ENCODE assay signal across 1 cellular context in the genomic region with DNA sequence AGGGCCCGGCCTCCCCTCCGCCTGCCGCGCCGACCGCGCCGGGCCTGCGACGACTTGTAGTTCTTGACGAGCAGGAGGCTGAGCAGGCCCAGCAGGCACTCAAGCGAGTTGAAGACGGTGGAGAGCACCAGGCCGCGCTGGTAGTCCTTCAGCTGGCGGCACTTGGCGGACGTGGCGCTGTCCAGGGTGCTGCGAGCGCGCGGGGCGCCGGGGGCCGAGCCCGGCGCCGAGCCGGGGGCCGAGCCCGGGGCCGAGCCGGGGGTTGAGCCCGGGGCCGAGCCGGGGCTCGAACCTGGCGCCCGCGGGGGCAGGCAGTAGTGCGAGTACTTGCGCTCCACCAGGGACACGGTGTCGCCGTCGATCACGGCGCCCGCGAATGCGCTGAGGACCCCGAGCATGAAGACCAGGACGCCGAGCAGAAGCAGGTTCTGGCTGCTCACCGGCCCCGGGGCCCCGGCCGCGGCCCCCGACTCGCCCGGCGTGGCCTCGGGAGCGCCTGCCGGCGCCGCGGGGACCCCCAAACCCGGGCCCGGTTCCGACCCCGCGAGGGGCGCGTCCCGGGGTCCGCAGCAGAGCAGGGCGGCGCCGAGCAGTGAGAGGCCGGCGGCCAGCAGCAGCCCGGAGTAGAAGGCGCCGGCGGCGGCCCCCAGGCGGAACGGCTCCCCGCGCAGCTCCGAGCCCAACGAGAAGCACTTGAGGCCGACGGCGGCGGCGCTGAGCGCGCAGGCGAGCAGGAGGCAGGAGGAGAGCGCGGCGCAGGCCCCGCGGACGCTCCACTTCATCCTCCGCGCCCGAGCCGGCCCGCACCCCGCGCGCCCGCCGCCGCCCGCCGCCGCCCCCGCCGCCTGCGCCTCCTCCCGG.
TF ChIP-seq lines count a peak whose summit lies in the region.

No MANE protein-coding gene starts in this region.

TF ChIP-seq in GM23338, 12 proteins besides CTCF, POLR2A, EP300 and RAD21 (continued from another document):
- TF ChIP-seq, protein P1, sequence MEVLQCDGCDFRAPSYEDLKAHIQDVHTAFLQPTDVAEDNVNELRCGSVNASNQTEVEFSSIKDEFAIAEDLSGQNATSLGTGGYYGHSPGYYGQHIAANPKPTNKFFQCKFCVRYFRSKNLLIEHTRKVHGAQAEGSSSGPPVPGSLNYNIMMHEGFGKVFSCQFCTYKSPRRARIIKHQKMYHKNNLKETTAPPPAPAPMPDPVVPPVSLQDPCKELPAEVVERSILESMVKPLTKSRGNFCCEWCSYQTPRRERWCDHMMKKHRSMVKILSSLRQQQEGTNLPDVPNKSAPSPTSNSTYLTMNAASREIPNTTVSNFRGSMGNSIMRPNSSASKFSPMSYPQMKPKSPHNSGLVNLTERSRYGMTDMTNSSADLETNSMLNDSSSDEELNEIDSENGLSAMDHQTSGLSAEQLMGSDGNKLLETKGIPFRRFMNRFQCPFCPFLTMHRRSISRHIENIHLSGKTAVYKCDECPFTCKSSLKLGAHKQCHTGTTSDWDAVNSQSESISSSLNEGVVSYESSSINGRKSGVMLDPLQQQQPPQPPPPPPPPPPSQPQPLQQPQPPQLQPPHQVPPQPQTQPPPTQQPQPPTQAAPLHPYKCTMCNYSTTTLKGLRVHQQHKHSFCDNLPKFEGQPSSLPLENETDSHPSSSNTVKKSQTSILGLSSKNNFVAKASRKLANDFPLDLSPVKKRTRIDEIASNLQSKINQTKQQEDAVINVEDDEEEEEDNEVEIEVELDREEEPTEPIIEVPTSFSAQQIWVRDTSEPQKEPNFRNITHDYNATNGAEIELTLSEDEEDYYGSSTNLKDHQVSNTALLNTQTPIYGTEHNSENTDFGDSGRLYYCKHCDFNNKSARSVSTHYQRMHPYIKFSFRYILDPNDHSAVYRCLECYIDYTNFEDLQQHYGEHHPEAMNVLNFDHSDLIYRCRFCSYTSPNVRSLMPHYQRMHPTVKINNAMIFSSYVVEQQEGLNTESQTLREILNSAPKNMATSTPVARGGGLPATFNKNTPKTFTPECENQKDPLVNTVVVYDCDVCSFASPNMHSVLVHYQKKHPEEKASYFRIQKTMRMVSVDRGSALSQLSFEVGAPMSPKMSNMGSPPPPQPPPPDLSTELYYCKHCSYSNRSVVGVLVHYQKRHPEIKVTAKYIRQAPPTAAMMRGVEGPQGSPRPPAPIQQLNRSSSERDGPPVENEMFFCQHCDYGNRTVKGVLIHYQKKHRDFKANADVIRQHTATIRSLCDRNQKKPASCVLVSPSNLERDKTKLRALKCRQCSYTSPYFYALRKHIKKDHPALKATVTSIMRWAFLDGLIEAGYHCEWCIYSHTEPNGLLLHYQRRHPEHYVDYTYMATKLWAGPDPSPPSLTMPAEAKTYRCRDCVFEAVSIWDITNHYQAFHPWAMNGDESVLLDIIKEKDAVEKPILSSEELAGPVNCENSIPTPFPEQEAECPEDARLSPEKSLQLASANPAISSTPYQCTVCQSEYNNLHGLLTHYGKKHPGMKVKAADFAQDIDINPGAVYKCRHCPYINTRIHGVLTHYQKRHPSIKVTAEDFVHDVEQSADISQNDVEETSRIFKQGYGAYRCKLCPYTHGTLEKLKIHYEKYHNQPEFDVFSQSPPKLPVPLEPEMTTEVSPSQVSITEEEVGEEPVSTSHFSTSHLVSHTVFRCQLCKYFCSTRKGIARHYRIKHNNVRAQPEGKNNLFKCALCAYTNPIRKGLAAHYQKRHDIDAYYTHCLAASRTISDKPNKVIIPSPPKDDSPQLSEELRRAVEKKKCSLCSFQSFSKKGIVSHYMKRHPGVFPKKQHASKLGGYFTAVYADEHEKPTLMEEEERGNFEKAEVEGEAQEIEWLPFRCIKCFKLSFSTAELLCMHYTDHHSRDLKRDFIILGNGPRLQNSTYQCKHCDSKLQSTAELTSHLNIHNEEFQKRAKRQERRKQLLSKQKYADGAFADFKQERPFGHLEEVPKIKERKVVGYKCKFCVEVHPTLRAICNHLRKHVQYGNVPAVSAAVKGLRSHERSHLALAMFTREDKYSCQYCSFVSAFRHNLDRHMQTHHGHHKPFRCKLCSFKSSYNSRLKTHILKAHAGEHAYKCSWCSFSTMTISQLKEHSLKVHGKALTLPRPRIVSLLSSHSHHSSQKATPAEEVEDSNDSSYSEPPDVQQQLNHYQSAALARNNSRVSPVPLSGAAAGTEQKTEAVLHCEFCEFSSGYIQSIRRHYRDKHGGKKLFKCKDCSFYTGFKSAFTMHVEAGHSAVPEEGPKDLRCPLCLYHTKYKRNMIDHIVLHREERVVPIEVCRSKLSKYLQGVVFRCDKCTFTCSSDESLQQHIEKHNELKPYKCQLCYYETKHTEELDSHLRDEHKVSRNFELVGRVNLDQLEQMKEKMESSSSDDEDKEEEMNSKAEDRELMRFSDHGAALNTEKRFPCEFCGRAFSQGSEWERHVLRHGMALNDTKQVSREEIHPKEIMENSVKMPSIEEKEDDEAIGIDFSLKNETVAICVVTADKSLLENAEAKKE (CRISPR knock-in tag; IDR thresholded peaks at IDR 0.05), result peak; percentile 37; the same call in 1 of the 2 replicates
- no peak for TF ChIP-seq STAT1 (IDR thresholded peaks at IDR 0.05; ENCODE audit: unreplicated experiment)
- TF ChIP-seq POLR2AphosphoS5 (IDR thresholded peaks at IDR 0.05; ENCODE audit: low read depth), result no peak
- TF ChIP-seq, protein P2, sequence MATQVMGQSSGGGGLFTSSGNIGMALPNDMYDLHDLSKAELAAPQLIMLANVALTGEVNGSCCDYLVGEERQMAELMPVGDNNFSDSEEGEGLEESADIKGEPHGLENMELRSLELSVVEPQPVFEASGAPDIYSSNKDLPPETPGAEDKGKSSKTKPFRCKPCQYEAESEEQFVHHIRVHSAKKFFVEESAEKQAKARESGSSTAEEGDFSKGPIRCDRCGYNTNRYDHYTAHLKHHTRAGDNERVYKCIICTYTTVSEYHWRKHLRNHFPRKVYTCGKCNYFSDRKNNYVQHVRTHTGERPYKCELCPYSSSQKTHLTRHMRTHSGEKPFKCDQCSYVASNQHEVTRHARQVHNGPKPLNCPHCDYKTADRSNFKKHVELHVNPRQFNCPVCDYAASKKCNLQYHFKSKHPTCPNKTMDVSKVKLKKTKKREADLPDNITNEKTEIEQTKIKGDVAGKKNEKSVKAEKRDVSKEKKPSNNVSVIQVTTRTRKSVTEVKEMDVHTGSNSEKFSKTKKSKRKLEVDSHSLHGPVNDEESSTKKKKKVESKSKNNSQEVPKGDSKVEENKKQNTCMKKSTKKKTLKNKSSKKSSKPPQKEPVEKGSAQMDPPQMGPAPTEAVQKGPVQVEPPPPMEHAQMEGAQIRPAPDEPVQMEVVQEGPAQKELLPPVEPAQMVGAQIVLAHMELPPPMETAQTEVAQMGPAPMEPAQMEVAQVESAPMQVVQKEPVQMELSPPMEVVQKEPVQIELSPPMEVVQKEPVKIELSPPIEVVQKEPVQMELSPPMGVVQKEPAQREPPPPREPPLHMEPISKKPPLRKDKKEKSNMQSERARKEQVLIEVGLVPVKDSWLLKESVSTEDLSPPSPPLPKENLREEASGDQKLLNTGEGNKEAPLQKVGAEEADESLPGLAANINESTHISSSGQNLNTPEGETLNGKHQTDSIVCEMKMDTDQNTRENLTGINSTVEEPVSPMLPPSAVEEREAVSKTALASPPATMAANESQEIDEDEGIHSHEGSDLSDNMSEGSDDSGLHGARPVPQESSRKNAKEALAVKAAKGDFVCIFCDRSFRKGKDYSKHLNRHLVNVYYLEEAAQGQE (IDR thresholded peaks at IDR 0.05; ENCODE audit: unreplicated experiment), result peak; percentile 79
- no peak for TF ChIP-seq NANOG (IDR thresholded peaks at IDR 0.05; ENCODE audit: borderline replicate concordance)
- no peak for TF ChIP-seq ZNF114 (CRISPR knock-in tag; IDR thresholded peaks at IDR 0.05)
- no peak for TF ChIP-seq EZH2phosphoT487 (IDR thresholded peaks at IDR 0.05; ENCODE audit: unreplicated experiment)
